8 cellular contexts compared by ENCODE assay signal in the genomic region with DNA sequence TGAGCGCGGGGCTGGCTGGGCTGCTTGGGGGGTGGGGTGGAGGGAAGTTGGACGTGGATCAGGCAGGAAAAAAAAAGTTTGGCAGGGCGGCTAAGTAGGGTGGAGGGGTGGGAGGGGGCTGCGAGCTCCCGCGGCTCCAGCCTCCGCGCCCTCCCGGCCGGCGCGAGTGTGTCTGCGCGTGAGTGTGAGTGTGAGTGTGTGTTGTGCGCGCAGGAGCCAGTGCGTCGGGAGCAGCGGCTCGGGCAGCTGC. TPM values are rescaled to one million over a fixed set of nuclear protein-coding genes. Genes with fewer than 3 reads are reported as not detected.
DNase-seq lines count a peak whose midpoint lies in the region; ATAC-seq and TF ChIP-seq lines count a peak whose summit lies in the region.

No MANE protein-coding gene starts in this region.

- TF ChIP-seq EP300 in gastroesophageal sphincter (IDR thresholded peaks at IDR 0.05): no peak

- TF ChIP-seq CTCF in GM12875 (IDR thresholded peaks at IDR 0.05; ENCODE audit: borderline replicate concordance, insufficient read depth, low read depth, low read length) (no peak), WERI-Rb-1 (IDR thresholded peaks at IDR 0.05; ENCODE audit: low read depth, low read length) (no peak), gastroesophageal sphincter (IDR thresholded peaks at IDR 0.05) (no peak), retinal pigment epithelial cell (conservative IDR thresholded peaks at IDR 0.05; ENCODE audit: low read depth, low read length) (no peak)

- TF ChIP-seq POLR2A in gastroesophageal sphincter (IDR thresholded peaks at IDR 0.05): no peak

- H3K27ac ChIP-seq in WERI-Rb-1 (peak overlapping the region; percentile 89), gastroesophageal sphincter (peak overlapping the region; percentile 92 to 100 (median 98))

- no peaks in the 10 kb centered on the region for H3K27me3 ChIP-seq in WERI-Rb-1 (ENCODE audit: insufficient read depth, low read depth, severe bottlenecking)
- H3K27me3 ChIP-seq in gastroesophageal sphincter: no peaks in the 10 kb centered on the region

- H3K36me3 ChIP-seq in WERI-Rb-1 (peaks cover 7% of the 10 kb centered on the region; the same call in 1 of the 2 replicates), gastroesophageal sphincter (no peaks in the 10 kb centered on the region)

- peak; percentile 2 for ATAC-seq in gastroesophageal sphincter
- ATAC-seq in HG02981 (IDR thresholded peaks at IDR 0.05; ENCODE audit: unreplicated experiment): no peak

- DNase-seq in WERI-Rb-1 (no peak), retinal pigment epithelial cell (ENCODE audit: low read depth) (no peak), DMS153 treated with DMSO at 0.1 percent for 48 hours (lab: John Stamatoyannopoulos, UW; ENCODE audit: unreplicated experiment) (no peak), superior temporal gyrus (ENCODE audit: extremely low spot score) (no peak), OCI-M2 (lab: John Stamatoyannopoulos, UW; ENCODE audit: unreplicated experiment) (no peak)

- WGBS in gastroesophageal sphincter (ENCODE audit: low coverage in 1 of 2), 2 donors: 0% methylated on average over 10 of the region's 21 CpGs; no CpG with 5 or more reads in 1 of the 2 donors

- peaks cover 4 to 55% (median 17%) of the 10 kb centered on the region in 3 donors for H3K4me1 ChIP-seq in gastroesophageal sphincter

- peaks cover 2% of the 10 kb centered on the region for H3K9me3 ChIP-seq in WERI-Rb-1 (ENCODE audit: severe bottlenecking)
- no peaks in the 10 kb centered on the region for H3K9me3 ChIP-seq in gastroesophageal sphincter

- H3K4me3 ChIP-seq in GM12875 (ENCODE audit: low read depth, low read length): peak overlapping the region; percentile 97
- H3K4me3 ChIP-seq in WERI-Rb-1 (ENCODE audit: low read depth, low read length): peak overlapping the region; percentile 87
- H3K4me3 ChIP-seq in gastroesophageal sphincter: peak overlapping the region; percentile 58 to 96
- H3K4me3 ChIP-seq in retinal pigment epithelial cell (ENCODE audit: low read length): peak overlapping the region; percentile 83

RNA-seq across cellular contexts. Expression of a gene that starts 2.0 kb away (rescaled TPM):
- total RNA-seq in gastroesophageal sphincter: 100 to 1,000 TPM in 2 of 4 donors, 10 to 100 TPM in 2; 90.5 to 133 (median 98.5) TPM
